In genomic region chr5:119323630-119324000, GRCh38 we compare ENCODE assay signal across 8 cellular contexts.
DNase-seq lines count a peak whose midpoint lies in the region; ATAC-seq and TF ChIP-seq lines count a peak whose summit lies in the region.

No MANE protein-coding gene starts in this region.

- peak overlapping the region in 1 of 2 experiments; percentile 22 for H3K4me3 ChIP-seq in neutrophil (ENCODE audit: low read depth in 1 of 2, low read length in 1 of 2)

- H3K36me3 ChIP-seq in neutrophil, result no peaks in the 10 kb centered on the region

- no peaks in the 10 kb centered on the region for H3K27me3 Mint-ChIP-seq in central memory CD8-positive, alpha-beta T cell

- peak overlapping the region; percentile 64 for H3K27ac ChIP-seq in neutrophil

- H3K36me3 Mint-ChIP-seq in central memory CD8-positive, alpha-beta T cell (ENCODE audit: insufficient read depth), result peaks cover 14% of the 10 kb centered on the region

- H3K9me3 ChIP-seq in neutrophil, result no peaks in the 10 kb centered on the region

- H3K4me3 Mint-ChIP-seq in central memory CD8-positive, alpha-beta T cell, result no peak overlapping the region

- peaks cover 86 to 91% of the 10 kb centered on the region in 2 experiments for H3K4me1 ChIP-seq in neutrophil (ENCODE audit: control insufficient read depth in 1 of 2, insufficient read depth in 1 of 2, low read depth in 1 of 2, low read length in 1 of 2)

- peak overlapping the region; percentile 85 for H3K27ac Mint-ChIP-seq in central memory CD8-positive, alpha-beta T cell (ENCODE audit: low read depth)

- no peaks in the 10 kb centered on the region for H3K9me3 Mint-ChIP-seq in central memory CD8-positive, alpha-beta T cell

- no peak for TF ChIP-seq CTCF in neutrophil (IDR thresholded peaks at IDR 0.05)

- H3K4me1 Mint-ChIP-seq in central memory CD8-positive, alpha-beta T cell, result peaks cover 83% of the 10 kb centered on the region

- no peak for ATAC-seq in central memory CD8-positive, alpha-beta T cell (replicated peaks; ENCODE audit: extremely low read depth, poor library complexity, severe bottlenecking)
- no peak for ATAC-seq in HG03469 (IDR thresholded peaks at IDR 0.05; ENCODE audit: unreplicated experiment)

- H3K27me3 ChIP-seq in neutrophil, result no peaks in the 10 kb centered on the region

- DNase-seq in DMS79 treated with DMSO at 0.1 percent for 48 hours (lab: John Stamatoyannopoulos, UW), result peak; percentile 44
- DNase-seq in NCI-H2196 (lab: John Stamatoyannopoulos, UW; ENCODE audit: unreplicated experiment), result peak; percentile 76
- no peak for DNase-seq in central memory CD8-positive, alpha-beta T cell (ENCODE audit: low spot score in 2 of 2)
- no peak for DNase-seq in HUDEP-2 (lab: John Stamatoyannopoulos, UW; ENCODE audit: unreplicated experiment in 76 of 76)
- no peak for DNase-seq in CD1c-positive myeloid dendritic cell (ENCODE audit: extremely low spot score)
- DNase-seq in amygdala (lab: John Stamatoyannopoulos, UW), result no peak

Comparison
In these comparisons a context has a peak if more than half of its experiments do, and no peak if none do; other contexts are left out.
1. DNase-seq: peak in DMS79 treated with DMSO at 0.1 percent for 48 hours (single experiment) and NCI-H2196 (single experiment); none in central memory CD8-positive, alpha-beta T cell (0 of 2), HUDEP-2 (0 of 76), CD1c-positive myeloid dendritic cell (single experiment) and amygdala (0 of 56).